ENCODE assay signal across 19 cellular contexts in the genomic region with DNA sequence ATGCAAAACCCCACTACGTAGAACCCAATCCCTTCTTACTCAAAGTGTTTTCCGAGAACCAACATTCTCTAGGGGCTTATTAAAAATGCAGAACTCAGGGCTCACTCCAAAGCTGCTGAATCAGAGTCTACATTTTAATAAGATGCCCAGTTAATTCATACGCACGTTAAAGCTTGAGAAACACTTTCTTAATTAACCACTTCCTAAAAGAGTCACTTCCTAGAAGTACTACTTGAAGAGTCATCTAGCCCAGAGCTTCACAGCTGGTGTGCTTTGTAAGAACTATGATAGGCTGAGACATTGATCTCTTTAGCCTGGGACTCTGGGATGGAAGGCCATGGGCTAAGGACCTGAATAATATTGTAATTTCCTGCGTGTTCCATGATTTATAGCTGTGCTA. TPM values are rescaled to one million over a fixed set of nuclear protein-coding genes. Genes with fewer than 3 reads are reported as not detected.
A peak's percentile ranks its signal among the peaks of the same experiment; 100 is the strongest.
DNase-seq lines count a peak whose midpoint lies in the region; ATAC-seq and TF ChIP-seq lines count a peak whose summit lies in the region.
"Had no signal": no experiment of that assay in that cellular context is flagged by ENCODE, and none has a peak within 500 bp of the region (broad histone marks: within the 10 kb centered on the region; RNA-seq: fewer than 3 reads in every experiment).

No MANE protein-coding gene starts in this region.

- no peaks in the 10 kb centered on the region for H3K9me2 ChIP-seq in Karpas-422 (replicated peaks; ENCODE audit: insufficient read depth, low read length)

- no peak overlapping the region for H2AFZ ChIP-seq in Karpas-422 (ENCODE audit: low read length)
- H2AFZ ChIP-seq: neural progenitor cell, PC-9 had no signal

- no peaks in the 10 kb centered on the region for H3K4me1 ChIP-seq in Karpas-422 (ENCODE audit: low read length)
- H3K4me1 ChIP-seq: neural progenitor cell had no signal

- no peak for ATAC-seq in GM19023 (IDR thresholded peaks at IDR 0.05; ENCODE audit: unreplicated experiment)
- ATAC-seq: heart left ventricle had no signal

- H3K27me3 ChIP-seq in Karpas-422 (ENCODE audit: low read length) = no peaks in the 10 kb centered on the region
- H3K27me3 ChIP-seq: neural progenitor cell had no signal

- no peaks in the 10 kb centered on the region for H4K20me1 ChIP-seq in Karpas-422 (ENCODE audit: insufficient read depth, low read depth, low read length)

- no peak overlapping the region for H3K9ac ChIP-seq in Karpas-422 (ENCODE audit: low read length)
- H3K9ac ChIP-seq: neural progenitor cell had no signal

- TF ChIP-seq CTCF in epithelial cell of esophagus (IDR thresholded peaks at IDR 0.05; ENCODE audit: insufficient read depth, low read depth, low read length, missing control alignments) = no peak

- no peak overlapping the region for H3K4me2 ChIP-seq in Karpas-422 (ENCODE audit: low read depth, low read length, poor library complexity, severe bottlenecking)
- H3K4me2 ChIP-seq: neural progenitor cell, PC-9 had no signal

- H3K9me3 ChIP-seq in Karpas-422 (ENCODE audit: low read length) = no peaks in the 10 kb centered on the region
- H3K9me3 ChIP-seq: heart left ventricle had no signal

- no peak overlapping the region for H3K27ac ChIP-seq in Karpas-422 (ENCODE audit: low read length)
- H3K27ac ChIP-seq: heart left ventricle, neural progenitor cell, PC-9 had no signal

- H3K4me3 ChIP-seq in Karpas-422 (ENCODE audit: low read length) (no peak overlapping the region), epithelial cell of esophagus (ENCODE audit: low read length) (no peak overlapping the region)
- H3K4me3 ChIP-seq: heart left ventricle, neural progenitor cell, PC-9 had no signal

- DNase-seq in CMK (ENCODE audit: low read depth) (peak; percentile 1), Karpas-422 (peak; percentile 49), RKO (ENCODE audit: low spot score) (peak; percentile 21), epithelial cell of esophagus (ENCODE audit: low read depth) (peak; percentile 14), ureter (ENCODE audit: low spot score) (no peak), dedifferentiated amniotic fluid mesenchymal stem cell (ENCODE audit: extremely low spot score) (no peak)
- DNase-seq in stimulated activated CD4-positive, alpha-beta T cell treated with anti-CD3 and anti-CD28 coated beads, Interleukin-1b, Interleukin-23, amount 100 ng/mL, for 48 hours = no peak
- DNase-seq: activated CD8-positive, alpha-beta memory T cell treated with anti-CD3 and anti-CD28 coated beads, Interleukin-2, amount 50 U/mL, for 4 hours; aorta; cortex of kidney; DMS53; heart left ventricle; NCI-H1092; PC-9; retina had no signal

- H3K36me3 ChIP-seq in Karpas-422 (ENCODE audit: insufficient read depth, low read length) = no peaks in the 10 kb centered on the region
- H3K36me3 ChIP-seq: heart left ventricle, neural progenitor cell had no signal

- H3K79me2 ChIP-seq in Karpas-422 (ENCODE audit: low read length) = no peaks in the 10 kb centered on the region

RNA-seq across cellular contexts. Expression of a gene that starts 9.0 kb away (rescaled TPM):
- total RNA-seq in Karpas-422 (2014; rRNA removed; shearing (Covaris generic); ENCODE audit: low replicate concordance) = not detected in 2 replicates
- not detected for total RNA-seq in ureter
- total RNA-seq: aorta, epithelial cell of proximal tubule, PC-9, subcutaneous adipose tissue had no signal

Comparison
In these comparisons a context has a peak if more than half of its experiments do, and no peak if none do; other contexts are left out.
1. DNase-seq: peak in CMK (single experiment), Karpas-422 (single experiment), RKO (single experiment) and epithelial cell of esophagus (single experiment); none in ureter (single experiment), stimulated activated CD4-positive, alpha-beta T cell treated with anti-CD3 and anti-CD28 coated beads, Interleukin-1b, Interleukin-23, amount 100 ng/mL, for 48 hours (single experiment) and dedifferentiated amniotic fluid mesenchymal stem cell (single experiment).